ENCODE assay signal across 8 cellular contexts in genomic region chr2:17753803-17754663, GRCh38. TPM values are rescaled to one million over a fixed set of nuclear protein-coding genes. Genes with fewer than 3 reads are reported as not detected.
DNase-seq lines count a peak whose midpoint lies in the region; ATAC-seq and TF ChIP-seq lines count a peak whose summit lies in the region.

Gene GEN1, plus strand, starts transcription at chr2:17754138. Its CDS starts 5,806 bp downstream, at chr2:17759944.
Gene SMC6, minus strand, starts transcription at chr2:17753810. Its CDS starts 7,864 bp downstream, at chr2:17745946.

- H4K20me1 ChIP-seq in H9 (ENCODE audit: control insufficient read depth, insufficient read depth, insufficient read length): no peaks in the 10 kb centered on the region

- H2BK12ac ChIP-seq in H9 (ENCODE audit: insufficient read length, low read depth, low read length): no peak within 1 kb of the TSS

- H2AFZ ChIP-seq in H9 (ENCODE audit: low read length): no peak within 1 kb of the TSS

- H3K23ac ChIP-seq in H9 (ENCODE audit: insufficient read length, low read depth, low read length): no peak within 1 kb of the TSS

- no CpG with 5 or more reads among the region's 76 CpGs for WGBS in H9 (ENCODE audit: extremely low coverage, insufficient read length, low lambda C conversion rate)

- H2BK20ac ChIP-seq in H9 (ENCODE audit: low read depth, low read length, poor library complexity, severe bottlenecking): no peak within 1 kb of the TSS

- H3K9me3 Mint-ChIP-seq in H9: no peaks in the 10 kb centered on the region
- H3K9me3 Mint-ChIP-seq in natural killer cell: no peaks in the 10 kb centered on the region

- peak within 1 kb of the TSS; percentile 88 to 96 for H3K4me3 Mint-ChIP-seq in H9
- H3K4me3 Mint-ChIP-seq in natural killer cell: peak within 1 kb of the TSS; percentile 97

- peak within 1 kb of the TSS; percentile 97 for H3K4me2 ChIP-seq in H9 (ENCODE audit: insufficient read depth, insufficient read length, low read length)

- H3K56ac ChIP-seq in H9 (ENCODE audit: insufficient read length, low read depth, low read length): no peak within 1 kb of the TSS

- DNase-seq in H9 (peak; percentile 90), M059J (ENCODE audit: low read depth) (peak; percentile 88), SHP77 (lab: John Stamatoyannopoulos, UW) (peak; percentile 83 to 84), fibroblast of peridontal ligament (ENCODE audit: extremely low read depth) (peak; percentile 85), natural killer cell (peak; percentile 88)
- peak; percentile 86 for DNase-seq in activated T-helper 9 cell treated with anti-CD3 and anti-CD28 coated beads, Interleukin-2, amount 50 U/mL, for 16 hours (ENCODE audit: low read depth)
- DNase-seq in stimulated activated naive CD4-positive, alpha-beta T cell (lab: John Stamatoyannopoulos, UW): peak; percentile 86 to 96 (median 92)

- no peaks in the 10 kb centered on the region for H3K36me3 ChIP-seq in ES-I3 (ENCODE audit: insufficient read depth, low read length)

- H3K14ac ChIP-seq in H9 (ENCODE audit: insufficient read depth, low read length): peak within 1 kb of the TSS; percentile 95

- H4K5ac ChIP-seq in H9 (ENCODE audit: insufficient read length, low read depth, low read length): no peak within 1 kb of the TSS

- no peak within 1 kb of the TSS; the same call in 1 of the 2 replicates for H3K4ac ChIP-seq in H9 (ENCODE audit: low read depth, low read length)

- H3K4me1 ChIP-seq in ES-I3 (ENCODE audit: insufficient read depth, low read length): peaks cover 11% of the 10 kb centered on the region
- H3K4me1 ChIP-seq in H9 (ENCODE audit: insufficient read depth, low read length): no peaks in the 10 kb centered on the region; the same call in 1 of the 2 replicates

- H3K27me3 ChIP-seq in H9 (ENCODE audit: insufficient read depth, low read length): no peaks in the 10 kb centered on the region

- no peaks in the 10 kb centered on the region for H3K9me3 ChIP-seq in ES-I3 (ENCODE audit: control insufficient read depth, insufficient read depth, low read length)
- H3K9me3 ChIP-seq in H9 (ENCODE audit: control insufficient read depth, low read depth, low read length): no peaks in the 10 kb centered on the region

- no peaks in the 10 kb centered on the region for H3K79me1 ChIP-seq in H9 (ENCODE audit: insufficient read depth, low read depth, low read length, poor library complexity, severe bottlenecking)

- peak within 1 kb of the TSS; percentile 96 for H3K18ac ChIP-seq in H9 (ENCODE audit: insufficient read length, low read depth, low read length)

- H4K8ac ChIP-seq in H9 (replicated peaks; ENCODE audit: insufficient read length, low read depth, low read length): no peak within 1 kb of the TSS

- H3K4me1 Mint-ChIP-seq in H9 (peaks cover 27 to 35% of the 10 kb centered on the region in 2 experiments), natural killer cell (peaks cover 22 to 36% of the 10 kb centered on the region in 2 donors)

- H3K27me3 Mint-ChIP-seq in H9 (ENCODE audit: low read depth) (no peaks in the 10 kb centered on the region), natural killer cell (ENCODE audit: low read depth in 2 of 2) (no peaks in the 10 kb centered on the region)

- peak within 1 kb of the TSS; percentile 44 for H3K27ac ChIP-seq in H9 (ENCODE audit: insufficient read length, low read depth, low read length)

- no peak within 1 kb of the TSS for H2BK5ac ChIP-seq in H9 (ENCODE audit: insufficient read length, low read length)

- H2BK15ac ChIP-seq in H9 (ENCODE audit: low read depth, low read length): no peak within 1 kb of the TSS

- H3K36me3 Mint-ChIP-seq in H9 (ENCODE audit: insufficient read depth in 1 of 3, low read depth in 3 of 3): no peaks in the 10 kb centered on the region; a peak in 1 of 7 replicates
- no peaks in the 10 kb centered on the region for H3K36me3 Mint-ChIP-seq in natural killer cell

- H3K9ac ChIP-seq in ES-I3 (ENCODE audit: low read depth, low read length): peak within 1 kb of the TSS; percentile 96
- H3K9ac ChIP-seq in H9 (ENCODE audit: extremely low read depth, insufficient read length, low read length): peak within 1 kb of the TSS; percentile 87

- H2AK5ac ChIP-seq in H9 (ENCODE audit: insufficient read length, low read length): no peak within 1 kb of the TSS

- peak; percentile 83 to 92 (median 85) for ATAC-seq in natural killer cell

- H3K79me2 ChIP-seq in H9 (ENCODE audit: insufficient read depth, low read length): peaks cover 19% of the 10 kb centered on the region; the same call in 1 of the 2 replicates

- no peak within 1 kb of the TSS for H4K91ac ChIP-seq in H9 (ENCODE audit: insufficient read length, low read depth, low read length)

- no peak within 1 kb of the TSS for H3T11ph ChIP-seq in H9 (ENCODE audit: low read length)

- intact Hi-C loops in natural killer cell (cut with micrococcal nuclease): no loop called here

- H2BK120ac ChIP-seq in H9 (ENCODE audit: low read depth, low read length, poor library complexity, severe bottlenecking): no peak within 1 kb of the TSS

- H3K27ac Mint-ChIP-seq in H9: peak within 1 kb of the TSS; percentile 89 to 99 (median 98)
- H3K27ac Mint-ChIP-seq in natural killer cell: peak within 1 kb of the TSS; percentile 96

- TF ChIP-seq CTCF in H9 (conservative IDR thresholded peaks at IDR 0.05) (no peak), natural killer cell (IDR thresholded peaks at IDR 0.05) (no peak)

- H3K23me2 ChIP-seq in H9 (ENCODE audit: insufficient read length, low read depth, low read length, poor library complexity, severe bottlenecking): peaks cover 5% of the 10 kb centered on the region

RNA-seq across cellular contexts. Expression of gene GEN1, which starts in this region (rescaled TPM):
- total RNA-seq in H9 (2021) (28.1 and 28.4 TPM in 2 replicates), natural killer cell (10 to 100 TPM; 11.1 to 19.0 (median 17.3) TPM)
- total RNA-seq in M059J (2014; rRNA removed; shearing (Covaris generic)): 7.1 and 11.3 TPM in 2 replicates

RNA-seq across cellular contexts. Expression of gene SMC6, which starts in this region (rescaled TPM):
- 40.3 and 41.9 TPM in 2 replicates for total RNA-seq in H9 (2021)
- total RNA-seq in M059J (2014; rRNA removed; shearing (Covaris generic)): 12.5 and 12.9 TPM in 2 replicates
- 10 to 100 TPM; 14.0 to 22.3 (median 20.6) TPM for total RNA-seq in natural killer cell

Comparison
In these comparisons a context has a peak if more than half of its experiments do, and no peak if none do; other contexts are left out.
1. Peak in every context shown above with its lines: DNase-seq, ATAC-seq and H3K27ac ChIP-seq.